ENCODE assay signal across 8 cellular contexts in genomic region chr11:66745356-66746235, GRCh38. TPM values are rescaled to one million over a fixed set of nuclear protein-coding genes. Genes with fewer than 3 reads are reported as not detected.
DNase-seq lines count a peak whose midpoint lies in the region; ATAC-seq and TF ChIP-seq lines count a peak whose summit lies in the region.

No MANE protein-coding gene starts in this region.

- no peak overlapping the region for H3K27ac ChIP-seq in PC-9
- peak overlapping the region in 3 of 5 donors; percentile 76 to 88 (median 85) for H3K27ac ChIP-seq in adrenal gland

- CTCF ChIA-PET in PC-9 (lab: Charles Lee), result no interaction called here

- peak overlapping the region; percentile 94 for H3K4me2 ChIP-seq in PC-9

- H3F3A ChIP-seq in PC-9 (ENCODE audit: insufficient read depth, low read depth), result peaks cover 33% of the 10 kb centered on the region; the same call in 1 of the 2 replicates

- DNase-seq in DMS153 treated with DMSO at 0.1 percent for 48 hours (lab: John Stamatoyannopoulos, UW; ENCODE audit: unreplicated experiment), result peak; percentile 42
- DNase-seq in DMS153 (lab: John Stamatoyannopoulos, UW), result no peak
- peak; percentile 53 to 58 for DNase-seq in PC-9
- peak in 5 of 7 donors; percentile 28 to 34 (median 32) for DNase-seq in adrenal gland
- peak; percentile 26 for DNase-seq in iPS-NIHi7 (ENCODE audit: extremely low spot score)
- DNase-seq in stimulated activated CD4-positive, alpha-beta T cell treated with anti-CD3 and anti-CD28 coated beads, Interleukin-15, amount 100 ng/mL, for 48 hours (ENCODE audit: low read depth in 2 of 2), result peak; percentile 21 to 24
- DNase-seq in pons (ENCODE audit: low spot score), result no peak

- peak; percentile 45 for ATAC-seq in HG03045 (IDR thresholded peaks at IDR 0.05; ENCODE audit: unreplicated experiment)

- H3K9me2 ChIP-seq in PC-9 (ENCODE audit: insufficient read depth), result no peaks in the 10 kb centered on the region

- intact Hi-C loops in PC-9 (cut with micrococcal nuclease; ENCODE audit: unreplicated experiment) (no loop called here), adrenal gland (cut with DNase I) (no loop called here)

- POLR2A ChIA-PET in PC-9 (lab: Charles Lee; ENCODE audit: unreplicated experiment), result no interaction called here

- peak overlapping the region; percentile 100 for H2AFZ ChIP-seq in PC-9

- peak overlapping the region; percentile 99 for H3K4me3 ChIP-seq in PC-9
- peak overlapping the region in 2 of 4 donors; percentile 73 to 84 for H3K4me3 ChIP-seq in adrenal gland

- BruUV-seq in PC-9 (replicated peaks; lab: Mats Ljungman, UMichigan), result TSS peak; percentile 54

- TF ChIP-seq CTCF in PC-9 (conservative IDR thresholded peaks at IDR 0.05) (no peak), adrenal gland (IDR thresholded peaks at IDR 0.05) (no peak)

- H3K79me2 ChIP-seq in PC-9 (ENCODE audit: low read depth), result peaks cover 28% of the 10 kb centered on the region

- H3K27me3 ChIP-seq in PC-9 (ENCODE audit: insufficient read depth, low read depth) (no peaks in the 10 kb centered on the region), adrenal gland (no peaks in the 10 kb centered on the region)

- no peaks in the 10 kb centered on the region for H4K20me1 ChIP-seq in PC-9 (ENCODE audit: insufficient read depth)

- H3K4me1 ChIP-seq in PC-9 (replicated peaks; ENCODE audit: insufficient read depth) (peaks cover 41% of the 10 kb centered on the region), adrenal gland (replicated peaks in 1 of 2) (peaks cover 0 to 16% of the 10 kb centered on the region in 2 donors)

- TF ChIP-seq POLR2A in adrenal gland (IDR thresholded peaks at IDR 0.05), result no peak

- 51 to 73% (median 54%) methylated on average over 30 to 45 of the region's 45 CpGs for WGBS in adrenal gland, 4 donors

- no peaks in the 10 kb centered on the region for H3K36me3 ChIP-seq in PC-9 (ENCODE audit: low read depth)
- no peaks in the 10 kb centered on the region for H3K36me3 ChIP-seq in adrenal gland (replicated peaks in 1 of 2)

- no peaks in the 10 kb centered on the region for H3K9me3 ChIP-seq in PC-9 (ENCODE audit: insufficient read depth, low read depth)
- H3K9me3 ChIP-seq in adrenal gland (replicated peaks in 1 of 3), result no peaks in the 10 kb centered on the region

RNA-seq across cellular contexts. Expression of gene SPTBN2, which starts 16.6 kb away (rescaled TPM):
- total RNA-seq in PC-9 (2021) (51.0 and 66.8 TPM in 2 replicates), adrenal gland (10 to 100 TPM; 54.0 to 81.8 (median 64.7) TPM)
- 10 to 100 TPM; 19.7 to 78.9 (median 28.5) TPM for polyA plus RNA-seq in adrenal gland

Comparison
In these comparisons a context has a peak if more than half of its experiments do, and no peak if none do; other contexts are left out.
1. DNase-seq: peak in DMS153 treated with DMSO at 0.1 percent for 48 hours (single experiment), PC-9 (2 of 2), adrenal gland (5 of 7), iPS-NIHi7 (single experiment) and stimulated activated CD4-positive, alpha-beta T cell treated with anti-CD3 and anti-CD28 coated beads, Interleukin-15, amount 100 ng/mL, for 48 hours (2 of 2); none in DMS153 (single experiment) and pons (single experiment).